Comparison of ENCODE assay signal across 1 cellular context in the genomic region with DNA sequence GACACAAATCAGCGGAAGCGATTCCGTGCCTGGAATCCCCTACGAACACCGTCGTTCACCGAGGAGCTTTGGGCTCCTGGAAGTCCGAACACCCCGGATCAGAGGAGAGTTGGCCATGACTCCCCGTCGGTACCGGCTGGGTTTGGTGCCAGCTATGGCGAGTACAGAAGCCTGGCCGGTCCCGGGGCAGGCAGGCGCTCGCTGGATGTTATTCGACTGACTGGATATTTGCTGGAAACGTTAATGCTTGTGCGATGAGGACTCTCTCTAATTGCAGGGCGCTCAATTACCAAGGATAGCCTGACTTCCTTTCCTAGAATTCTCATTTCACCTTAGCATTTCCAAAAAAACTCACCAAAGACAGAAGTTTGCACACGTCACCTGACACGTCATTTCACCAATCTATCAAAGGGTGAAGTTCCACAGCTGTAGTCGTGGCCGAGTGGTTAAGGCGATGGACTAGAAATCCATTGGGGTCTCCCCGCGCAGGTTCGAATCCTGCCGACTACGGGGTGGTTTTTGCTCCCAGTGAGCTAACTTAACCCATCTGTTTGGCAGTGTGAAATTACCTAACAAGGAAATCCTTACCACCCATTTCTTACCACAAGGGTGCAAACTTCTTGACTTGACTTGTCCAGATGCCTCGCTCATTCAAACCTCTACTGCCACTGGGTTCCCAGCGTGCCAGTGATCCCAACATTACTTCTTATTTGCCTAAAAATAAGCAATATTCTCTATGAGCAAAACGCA.
TF ChIP-seq lines count a peak whose summit lies in the region.

No MANE protein-coding gene starts in this region.

TF ChIP-seq in GM12878, 131 proteins besides CTCF, POLR2A, EP300 and RAD21 (continued from another document):
- TF ChIP-seq, protein P1, sequence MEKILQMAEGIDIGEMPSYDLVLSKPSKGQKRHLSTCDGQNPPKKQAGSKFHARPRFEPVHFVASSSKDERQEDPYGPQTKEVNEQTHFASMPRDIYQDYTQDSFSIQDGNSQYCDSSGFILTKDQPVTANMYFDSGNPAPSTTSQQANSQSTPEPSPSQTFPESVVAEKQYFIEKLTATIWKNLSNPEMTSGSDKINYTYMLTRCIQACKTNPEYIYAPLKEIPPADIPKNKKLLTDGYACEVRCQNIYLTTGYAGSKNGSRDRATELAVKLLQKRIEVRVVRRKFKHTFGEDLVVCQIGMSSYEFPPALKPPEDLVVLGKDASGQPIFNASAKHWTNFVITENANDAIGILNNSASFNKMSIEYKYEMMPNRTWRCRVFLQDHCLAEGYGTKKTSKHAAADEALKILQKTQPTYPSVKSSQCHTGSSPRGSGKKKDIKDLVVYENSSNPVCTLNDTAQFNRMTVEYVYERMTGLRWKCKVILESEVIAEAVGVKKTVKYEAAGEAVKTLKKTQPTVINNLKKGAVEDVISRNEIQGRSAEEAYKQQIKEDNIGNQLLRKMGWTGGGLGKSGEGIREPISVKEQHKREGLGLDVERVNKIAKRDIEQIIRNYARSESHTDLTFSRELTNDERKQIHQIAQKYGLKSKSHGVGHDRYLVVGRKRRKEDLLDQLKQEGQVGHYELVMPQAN (conservative IDR thresholded peaks at IDR 0.05): no peak; the same call in 1 of the 2 replicates
- TF ChIP-seq IRF4 (IDR thresholded peaks at IDR 0.05; ENCODE audit: low read depth, low read length) (peak; percentile 61; the same call in 1 of the 2 replicates), CBX5 (IDR thresholded peaks at IDR 0.05; ENCODE audit: low read depth) (no peak), SREBF2 (IDR thresholded peaks at IDR 0.05; ENCODE audit: low read length) (peak; percentile 84)
